ENCODE assay signal across 8 cellular contexts in the genomic region with DNA sequence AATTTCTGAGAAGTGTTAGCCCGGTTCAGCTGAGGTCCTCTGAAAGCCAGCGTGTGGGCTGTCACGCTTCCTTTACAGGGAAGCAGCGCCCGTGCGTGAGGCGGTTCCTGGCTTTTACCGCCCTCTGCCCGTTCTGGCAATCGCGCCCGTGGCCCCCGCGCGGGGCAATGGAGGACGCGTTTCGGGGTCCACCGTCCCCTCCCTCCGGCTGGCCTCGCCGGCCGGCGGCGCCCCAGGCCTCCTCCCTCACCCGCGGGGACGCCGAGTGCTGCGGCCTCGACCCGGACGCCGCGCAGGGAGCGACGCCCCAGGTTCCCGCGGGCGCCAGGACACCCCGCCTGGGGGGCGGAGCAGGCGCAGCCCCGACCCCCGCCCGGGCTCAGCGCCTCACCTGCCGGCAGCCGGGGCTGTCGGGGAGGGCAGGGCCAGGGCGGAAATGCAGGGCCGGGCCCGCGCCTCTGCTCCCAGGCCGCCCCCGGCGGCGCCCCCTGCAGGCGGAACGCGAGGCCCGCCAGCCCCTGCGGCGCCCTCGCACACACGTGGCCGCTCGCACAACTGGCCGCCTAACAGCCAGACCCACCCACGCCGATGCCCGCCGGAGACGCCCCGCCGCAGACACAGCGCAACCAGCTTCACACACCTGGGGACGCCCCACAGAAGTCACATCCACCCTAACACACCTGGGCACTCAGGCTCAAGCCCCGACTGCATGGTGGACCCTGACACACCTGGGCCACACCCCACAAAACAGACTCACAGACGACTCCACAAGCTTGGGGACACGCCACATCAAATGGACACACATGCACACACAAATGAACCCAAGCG. TPM values are rescaled to one million over a fixed set of nuclear protein-coding genes. Genes with fewer than 3 reads are reported as not detected.
DNase-seq lines count a peak whose midpoint lies in the region; ATAC-seq, FAIRE-seq and TF ChIP-seq lines count a peak whose summit lies in the region.

A gene (minus strand): TSS at position 440 of the 828 bp plus-strand sequence. CDS start 56,198 bp downstream, outside the sequence.

- peak within 1 kb of the TSS; percentile 67 for H3K4me3 ChIP-seq in AG04450 (ENCODE audit: low read depth, low read length)
- H3K4me3 ChIP-seq in duodenal mucosa (ENCODE audit: low read depth in 1 of 2, low read length in 2 of 2), result peak within 1 kb of the TSS; percentile 77 to 81
- H3K4me3 ChIP-seq in lung, result peak within 1 kb of the TSS; percentile 69

- WGBS in lung, 2 donors, result 8 to 13% methylated on average over 51 to 82 of the region's 82 CpGs

- H3K9me3 ChIP-seq in AG04450 (ENCODE audit: control insufficient read depth, insufficient read depth, low read length), result no peaks in the 10 kb centered on the region
- no peaks in the 10 kb centered on the region for H3K9me3 ChIP-seq in duodenal mucosa (ENCODE audit: control insufficient read depth in 1 of 2, low read length in 2 of 2)
- H3K9me3 ChIP-seq in lung (ENCODE audit: control insufficient read depth in 2 of 2, insufficient read depth in 1 of 2, low read length in 1 of 2), result no peaks in the 10 kb centered on the region

- CTCF ChIA-PET in AG04450 (lab: Charles Lee), result interaction anchor here (0.6 to 3.2 kb wide), 14 partner anchors 10 to 86 kb away, joined by 3 to 27 read pairs (median 3); a partner anchor contains a TSS

- H3K9ac ChIP-seq in duodenal mucosa (ENCODE audit: low read depth in 1 of 2, low read length in 2 of 2), result peak within 1 kb of the TSS; percentile 67 to 85

- POLR2A ChIA-PET in AG04450 (lab: Yijun Ruan, JAX), result no interaction called here

- ATAC-seq in HG02970 (IDR thresholded peaks at IDR 0.05; ENCODE audit: low FRiP score, unreplicated experiment) (peak; percentile 94), lung (ENCODE audit: insufficient read depth, low FRiP score) (peak; percentile 94)

- no peak within 1 kb of the TSS for H3K27ac ChIP-seq in AG04450 (ENCODE audit: low read depth, low read length)
- peak within 1 kb of the TSS; percentile 48 for H3K27ac ChIP-seq in duodenal mucosa (ENCODE audit: low read depth, low read length)
- peak within 1 kb of the TSS; percentile 74 to 85 for H3K27ac ChIP-seq in lung (ENCODE audit: low read depth in 1 of 2, low read length in 1 of 2)

- peak; percentile 75 for FAIRE-seq in GM18507 (lab: Jason Lieb, UNC)

- peak; percentile 46 for TF ChIP-seq CTCF in AG04450 (IDR thresholded peaks at IDR 0.05; ENCODE audit: low read depth, low read length)
- peak; percentile 40 for TF ChIP-seq CTCF in lung (IDR thresholded peaks at IDR 0.05; ENCODE audit: control extremely low read depth, extremely low read depth)

- H3K4me1 ChIP-seq in duodenal mucosa (ENCODE audit: control insufficient read depth in 1 of 2, insufficient read depth in 2 of 2, low read length in 2 of 2), result peaks cover 4 to 5% of the 10 kb centered on the region in 2 donors
- peaks cover 0 to 3% of the 10 kb centered on the region in 2 donors for H3K4me1 ChIP-seq in lung (ENCODE audit: control insufficient read depth in 2 of 2, insufficient read depth in 2 of 2, low read length in 2 of 2)

- no peak for DNase-seq in AG04450 (ENCODE audit: low read depth, low spot score)
- peak; percentile 84 for DNase-seq in GM18507 (ENCODE audit: extremely low spot score, insufficient read length, low read depth)
- peak; percentile 53 for DNase-seq in NCI-H2196 (lab: John Stamatoyannopoulos, UW; ENCODE audit: unreplicated experiment)
- DNase-seq in activated CD4-positive, alpha-beta T cell treated with anti-CD3 and anti-CD28 coated beads, Interleukin-2, amount 50 U/mL, for 24 hours (ENCODE audit: low read depth in 1 of 2, low spot score in 1 of 2), result peak; percentile 70 to 73
- DNase-seq in lung (ENCODE audit: low spot score), result peak; percentile 69
- DNase-seq in stimulated activated CD8-positive, alpha-beta memory T cell treated with anti-CD3 and anti-CD28 coated beads, Interleukin-12 subunit alpha, Interleukin-12 subunit beta, amount 100 ng/mL, for 1 hour (ENCODE audit: low read depth), result peak; percentile 68

- no peaks in the 10 kb centered on the region for H3K27me3 ChIP-seq in AG04450 (ENCODE audit: control insufficient read depth, insufficient read depth, low read length)
- no peaks in the 10 kb centered on the region for H3K27me3 ChIP-seq in duodenal mucosa (ENCODE audit: control insufficient read depth in 1 of 2, insufficient read depth in 2 of 2, low read length in 2 of 2)
- H3K27me3 ChIP-seq in lung (ENCODE audit: control insufficient read depth, insufficient read depth), result no peaks in the 10 kb centered on the region

- H3K36me3 ChIP-seq in duodenal mucosa (ENCODE audit: control insufficient read depth in 1 of 2, insufficient read depth in 2 of 2, low read length in 2 of 2), result no peaks in the 10 kb centered on the region
- H3K36me3 ChIP-seq in lung (ENCODE audit: control insufficient read depth in 2 of 2, insufficient read depth in 2 of 2, low read length in 2 of 2), result no peaks in the 10 kb centered on the region

RNA-seq across cellular contexts. Expression of the gene that starts here (rescaled TPM):
- polyA plus RNA-seq in AG04450 (2011; rRNA removed), result 6.2 and 7.6 TPM in 2 replicates
- polyA minus RNA-seq in AG04450 (2011; rRNA and poly(A)+ RNA removed), result 1.5 and 2.5 TPM in 2 replicates
- total RNA-seq in lung, result 1 to 10 TPM; 5.3 to 6.8 TPM
- polyA plus RNA-seq in lung, result 1 to 10 TPM; 1.1 to 2.6 TPM
